22 cellular contexts compared by ENCODE assay signal in genomic region chr13:59510377-59510776, GRCh38.
DNase-seq lines count a peak whose midpoint lies in the region; FAIRE-seq and TF ChIP-seq lines count a peak whose summit lies in the region.
"Had no signal": no experiment of that assay in that cellular context is flagged by ENCODE, and none has a peak within 500 bp of the region (broad histone marks: within the 10 kb centered on the region; RNA-seq: fewer than 3 reads in every experiment).

No MANE protein-coding gene starts in this region.

- no peaks in the 10 kb centered on the region for H3K4me1 Mint-ChIP-seq in activated T-cell treated with anti-CD3 and anti-CD28 coated beads, Interleukin-2, amount 50 U/mL, for 24 hours (ENCODE audit: low read depth)
- H3K4me1 Mint-ChIP-seq in Caco-2 (ENCODE audit: low read depth, unreplicated experiment): no peaks in the 10 kb centered on the region
- H3K4me1 Mint-ChIP-seq: B cell; CD4-positive, CD25-positive, alpha-beta regulatory T cell had no signal

- no peak for FAIRE-seq in HTR-8/SVneo (lab: Jason Lieb, UNC)
- FAIRE-seq: A204.1, D721Med, GM12891, GM18507 had no signal

- peaks cover 11% of the 10 kb centered on the region; the same call in 1 of the 2 replicates for H3K4me1 ChIP-seq in Caco-2
- H3K4me1 ChIP-seq: BLaER1 had no signal

- H3K4me3 ChIP-seq in Caco-2 (ENCODE audit: low read depth, low read length): no peak overlapping the region
- H3K4me3 ChIP-seq: BLaER1 had no signal

- no peaks in the 10 kb centered on the region for H3K27me3 Mint-ChIP-seq in activated T-cell treated with anti-CD3 and anti-CD28 coated beads, Interleukin-2, amount 50 U/mL, for 24 hours
- no peaks in the 10 kb centered on the region for H3K27me3 Mint-ChIP-seq in Caco-2 (ENCODE audit: insufficient read depth, unreplicated experiment)
- H3K27me3 Mint-ChIP-seq: B cell; CD4-positive, CD25-positive, alpha-beta regulatory T cell had no signal

- CTCF ChIA-PET in Caco-2 (lab: Charles Lee): no interaction called here

- no peaks in the 10 kb centered on the region for H3K9me3 Mint-ChIP-seq in activated T-cell treated with anti-CD3 and anti-CD28 coated beads, Interleukin-2, amount 50 U/mL, for 24 hours
- H3K9me3 Mint-ChIP-seq in Caco-2 (ENCODE audit: unreplicated experiment): no peaks in the 10 kb centered on the region
- H3K9me3 Mint-ChIP-seq: CD4-positive, CD25-positive, alpha-beta regulatory T cell; CD8-positive, alpha-beta T cell had no signal

- no peak overlapping the region for H3K4me3 Mint-ChIP-seq in activated T-cell treated with anti-CD3 and anti-CD28 coated beads, Interleukin-2, amount 50 U/mL, for 24 hours
- no peak overlapping the region for H3K4me3 Mint-ChIP-seq in Caco-2 (ENCODE audit: unreplicated experiment)
- H3K4me3 Mint-ChIP-seq: B cell; CD4-positive, CD25-positive, alpha-beta regulatory T cell; CD8-positive, alpha-beta T cell had no signal

- POLR2A ChIA-PET in Caco-2 (lab: Charles Lee): no interaction called here

- peak; percentile 91 for DNase-seq in DMS 273 (lab: John Stamatoyannopoulos, UW; ENCODE audit: unreplicated experiment)
- DNase-seq in NCI-H1694 (lab: John Stamatoyannopoulos, UW): peak; percentile 75
- peak; percentile 81 for DNase-seq in NCI-H2171 treated with DMSO at 0.1 percent for 48 hours (lab: John Stamatoyannopoulos, UW)
- peak; percentile 58 for DNase-seq in cerebellum (ENCODE audit: low spot score)
- DNase-seq in HTR-8/SVneo (ENCODE audit: insufficient read length, low spot score): no peak
- no peak for DNase-seq in activated T-cell treated with anti-CD3 and anti-CD28 coated beads, Interleukin-2, amount 50 U/mL, for 24 hours
- no peak for DNase-seq in Caco-2
- DNase-seq in retina: no peak
- DNase-seq: CD4-positive, CD25-positive, alpha-beta regulatory T cell; CD8-positive, alpha-beta T cell; DMS153; DND-41; GDM1; GOT3; H7; HCEC 1CT had no signal

- H3K27me3 ChIP-seq in Caco-2 (replicated peaks; ENCODE audit: control insufficient read depth, insufficient read depth, low read length): no peaks in the 10 kb centered on the region
- H3K27me3 ChIP-seq: BLaER1 had no signal

- no peaks in the 10 kb centered on the region for H3K9me3 ChIP-seq in Caco-2
- H3K9me3 ChIP-seq: BLaER1 had no signal

- no peak for TF ChIP-seq CTCF in Caco-2 (IDR thresholded peaks at IDR 0.05; ENCODE audit: insufficient read depth in 1 of 2, low read depth in 1 of 2, low read length in 1 of 2, severe bottlenecking in 1 of 2, unreplicated experiment in 1 of 2)

- intact Hi-C loops in Caco-2 (cut with micrococcal nuclease; ENCODE audit: unreplicated experiment): no loop called here

- no TSS peak for BruUV-seq in Caco-2 (replicated peaks; lab: Mats Ljungman, UMichigan)

- no peaks in the 10 kb centered on the region for H3K36me3 ChIP-seq in Caco-2 (ENCODE audit: control insufficient read depth, insufficient read depth, low read length)
- H3K36me3 ChIP-seq: BLaER1 had no signal

- H3K27ac Mint-ChIP-seq in activated T-cell treated with anti-CD3 and anti-CD28 coated beads, Interleukin-2, amount 50 U/mL, for 24 hours: no peak overlapping the region
- H3K27ac Mint-ChIP-seq in Caco-2 (ENCODE audit: unreplicated experiment): no peak overlapping the region
- H3K27ac Mint-ChIP-seq: B cell; CD4-positive, CD25-positive, alpha-beta regulatory T cell; CD8-positive, alpha-beta T cell had no signal

- no peaks in the 10 kb centered on the region for H3K36me3 Mint-ChIP-seq in activated T-cell treated with anti-CD3 and anti-CD28 coated beads, Interleukin-2, amount 50 U/mL, for 24 hours (ENCODE audit: low read depth)
- H3K36me3 Mint-ChIP-seq in Caco-2 (ENCODE audit: insufficient read depth, unreplicated experiment): no peaks in the 10 kb centered on the region
- H3K36me3 Mint-ChIP-seq: CD4-positive, CD25-positive, alpha-beta regulatory T cell; CD8-positive, alpha-beta T cell had no signal

Comparison
In these comparisons a context has a peak if more than half of its experiments do, and no peak if none do; other contexts are left out.
1. DNase-seq: peak in DMS 273 (single experiment), NCI-H1694 (single experiment), NCI-H2171 treated with DMSO at 0.1 percent for 48 hours (single experiment) and cerebellum (single experiment); none in HTR-8/SVneo (single experiment), activated T-cell treated with anti-CD3 and anti-CD28 coated beads, Interleukin-2, amount 50 U/mL, for 24 hours (single experiment), Caco-2 (0 of 2) and retina (single experiment).